Comparison of ENCODE assay signal across 9 cellular contexts in genomic region chr16:82651921-82652601, GRCh38. TPM values are rescaled to one million over a fixed set of nuclear protein-coding genes. Genes with fewer than 3 reads are reported as not detected.
DNase-seq lines count a peak whose midpoint lies in the region; ATAC-seq and TF ChIP-seq lines count a peak whose summit lies in the region.
"Had no signal": no experiment of that assay in that cellular context is flagged by ENCODE, and none has a peak within 500 bp of the region (broad histone marks: within the 10 kb centered on the region; RNA-seq: fewer than 3 reads in every experiment).

No MANE protein-coding gene starts in this region.

- DNase-seq in activated CD4-positive, alpha-beta T cell treated with anti-CD3 and anti-CD28 coated beads, Interleukin-2, amount 10 ng/mL, durations not matched to agents 7 days and 5 days = peak; percentile 39
- no peak for DNase-seq in activated CD4-positive, alpha-beta T cell treated with anti-CD3 and anti-CD28 coated beads, Interleukin-2, amount 50 U/mL, for 1 hour
- DNase-seq in sigmoid colon (peak; percentile 9), SIG-M5 treated with dmso at 0.1 percent for 504 hours (lab: John Stamatoyannopoulos, UW; ENCODE audit: unreplicated experiment) (no peak), putamen (ENCODE audit: low spot score) (no peak)
- DNase-seq in effector CD4-positive, alpha-beta T cell = no peak
- DNase-seq: pancreas had no signal

- no peaks in the 10 kb centered on the region for H4K20me1 ChIP-seq in OCI-LY3 (ENCODE audit: insufficient read depth, low read length)

- CTCF ChIA-PET in activated CD4-positive, alpha-beta T cell treated with anti-CD3 and anti-CD28 coated beads, Interleukin-2, amount 10 ng/mL, durations not matched to agents 7 days and 5 days (lab: Charles Lee) = interaction anchor here (0.7 to 1.3 kb wide), 3 partner anchors 12 to 1233 kb away, joined by 3 to 6 read pairs (median 3); no protein-coding TSS in a partner anchor

- peak overlapping the region; percentile 44 for H3K4me2 ChIP-seq in OCI-LY3 (ENCODE audit: low read length)

- TF ChIP-seq CTCF in OCI-LY3 (IDR thresholded peaks at IDR 0.05; ENCODE audit: low read depth, low read length) (no peak), sigmoid colon (IDR thresholded peaks at IDR 0.05) (no peak)

- H3K9me3 ChIP-seq in OCI-LY3 (ENCODE audit: insufficient read depth, low read length) = no peaks in the 10 kb centered on the region
- no peaks in the 10 kb centered on the region for H3K9me3 ChIP-seq in sigmoid colon
- H3K9me3 ChIP-seq: pancreas had no signal

- H3K27ac Mint-ChIP-seq in activated CD4-positive, alpha-beta T cell treated with anti-CD3 and anti-CD28 coated beads, Interleukin-2, amount 10 ng/mL, durations not matched to agents 7 days and 5 days = peak overlapping the region; percentile 96

- H3K9me3 Mint-ChIP-seq in activated CD4-positive, alpha-beta T cell treated with anti-CD3 and anti-CD28 coated beads, Interleukin-2, amount 10 ng/mL, durations not matched to agents 7 days and 5 days = peaks cover 2% of the 10 kb centered on the region

- POLR2A ChIA-PET in activated CD4-positive, alpha-beta T cell treated with anti-CD3 and anti-CD28 coated beads, Interleukin-2, amount 10 ng/mL, durations not matched to agents 7 days and 5 days (lab: Charles Lee) = interaction anchor here (0.6 kb wide), 1 partner anchor 1278 kb away, joined by 9 read pairs; no protein-coding TSS in a partner anchor

- H3K4me3 ChIP-seq in OCI-LY3 (ENCODE audit: low read length) (peak overlapping the region; percentile 20; the same call in 1 of the 2 replicates), sigmoid colon (no peak overlapping the region)
- H3K4me3 ChIP-seq: pancreas had no signal

- H3K36me3 ChIP-seq in OCI-LY3 (replicated peaks; ENCODE audit: low read depth, low read length) = no peaks in the 10 kb centered on the region
- H3K36me3 ChIP-seq in sigmoid colon = no peaks in the 10 kb centered on the region
- H3K36me3 ChIP-seq: pancreas had no signal

- ATAC-seq in HG02884 (IDR thresholded peaks at IDR 0.05; ENCODE audit: unreplicated experiment) = peak; percentile 39

- H3K36me3 Mint-ChIP-seq in activated CD4-positive, alpha-beta T cell treated with anti-CD3 and anti-CD28 coated beads, Interleukin-2, amount 10 ng/mL, durations not matched to agents 7 days and 5 days (ENCODE audit: low read depth) = peaks cover 6% of the 10 kb centered on the region

- peak overlapping the region; percentile 43 for H3K4me3 Mint-ChIP-seq in activated CD4-positive, alpha-beta T cell treated with anti-CD3 and anti-CD28 coated beads, Interleukin-2, amount 10 ng/mL, durations not matched to agents 7 days and 5 days

- peaks cover 47% of the 10 kb centered on the region for H3K4me1 ChIP-seq in OCI-LY3 (ENCODE audit: low read length)
- peaks cover 0 to 12% (median 11%) of the 10 kb centered on the region in 4 donors for H3K4me1 ChIP-seq in sigmoid colon
- H3K4me1 ChIP-seq: pancreas had no signal

- TF ChIP-seq POLR2A in sigmoid colon (IDR thresholded peaks at IDR 0.05) = no peak

- H3K27ac ChIP-seq in OCI-LY3 (ENCODE audit: low read length) = no peak overlapping the region
- no peak overlapping the region for H3K27ac ChIP-seq in sigmoid colon
- H3K27ac ChIP-seq: pancreas had no signal

- intact Hi-C loops in sigmoid colon (cut with DNase I) = no loop called here

- no peak for TF ChIP-seq EP300 in sigmoid colon (IDR thresholded peaks at IDR 0.05)

- peaks cover 2% of the 10 kb centered on the region for H3K27me3 Mint-ChIP-seq in activated CD4-positive, alpha-beta T cell treated with anti-CD3 and anti-CD28 coated beads, Interleukin-2, amount 10 ng/mL, durations not matched to agents 7 days and 5 days

- no peaks in the 10 kb centered on the region for H3K79me2 ChIP-seq in OCI-LY3 (ENCODE audit: low read length)

- peak overlapping the region; percentile 36; the same call in 1 of the 2 replicates for H2AFZ ChIP-seq in OCI-LY3 (ENCODE audit: low read depth, low read length)

- H3K27me3 ChIP-seq in OCI-LY3 (ENCODE audit: low read depth, low read length) (peaks cover 13% of the 10 kb centered on the region), sigmoid colon (no peaks in the 10 kb centered on the region)
- H3K27me3 ChIP-seq: pancreas had no signal

- no peak overlapping the region for H3K9ac ChIP-seq in OCI-LY3 (ENCODE audit: low read length)

- peaks cover 84% of the 10 kb centered on the region for H3K4me1 Mint-ChIP-seq in activated CD4-positive, alpha-beta T cell treated with anti-CD3 and anti-CD28 coated beads, Interleukin-2, amount 10 ng/mL, durations not matched to agents 7 days and 5 days

- 42 to 63% methylated on average over 7 of the region's 7 CpGs for WGBS in sigmoid colon, 2 donors

RNA-seq across cellular contexts. Expression of gene CDH13, which starts 25.3 kb away (rescaled TPM):
- total RNA-seq in activated CD4-positive, alpha-beta T cell treated with anti-CD3 and anti-CD28 coated beads, Interleukin-2, amount 10 ng/mL, durations not matched to agents 7 days and 5 days = not detected
- total RNA-seq in sigmoid colon = 10 to 100 TPM; 11.8 to 17.6 (median 14.9) TPM
- polyA plus RNA-seq in sigmoid colon = 1 to 10 TPM in 1 of 3 donors, under 1 TPM in 2; 0.60 to 2.3 (median 0.92) TPM

Comparison
In these comparisons a context has a peak if more than half of its experiments do, and no peak if none do; other contexts are left out.
1. DNase-seq: peak in activated CD4-positive, alpha-beta T cell treated with anti-CD3 and anti-CD28 coated beads, Interleukin-2, amount 10 ng/mL, durations not matched to agents 7 days and 5 days (single experiment) and sigmoid colon (single experiment); none in activated CD4-positive, alpha-beta T cell treated with anti-CD3 and anti-CD28 coated beads, Interleukin-2, amount 50 U/mL, for 1 hour (single experiment), SIG-M5 treated with dmso at 0.1 percent for 504 hours (single experiment), putamen (single experiment) and effector CD4-positive, alpha-beta T cell (single experiment).
2. RNA of gene CDH13, which starts 25.3 kb away (total RNA-seq): 11.8 to 17.6 TPM in sigmoid colon; not detected in activated CD4-positive, alpha-beta T cell treated with anti-CD3 and anti-CD28 coated beads, Interleukin-2, amount 10 ng/mL, durations not matched to agents 7 days and 5 days; every median in the first group is over 10 times any median in the second.